In genomic region chr15:69983696-69984265, GRCh38 we compare ENCODE assay signal across 23 cellular contexts.
DNase-seq lines count a peak whose midpoint lies in the region; ATAC-seq and TF ChIP-seq lines count a peak whose summit lies in the region.
"Had no signal": no experiment of that assay in that cellular context is flagged by ENCODE, and none has a peak within 500 bp of the region (broad histone marks: within the 10 kb centered on the region; RNA-seq: fewer than 3 reads in every experiment).

No MANE protein-coding gene starts in this region.

- H3K27me3 ChIP-seq in RWPE2 (ENCODE audit: insufficient read depth, poor library complexity, severe bottlenecking) (peaks cover 5% of the 10 kb centered on the region), thyroid gland (no peaks in the 10 kb centered on the region)
- H3K27me3 ChIP-seq: pancreas, right lobe of liver, upper lobe of left lung had no signal

- H3K27ac ChIP-seq in RWPE2 (ENCODE audit: poor library complexity, severe bottlenecking), result no peak overlapping the region
- H3K27ac ChIP-seq in thyroid gland, result no peak overlapping the region
- H3K27ac ChIP-seq: cardiac muscle cell, left lung, pancreas, right lobe of liver, upper lobe of left lung had no signal

- ATAC-seq in RWPE2 (ENCODE audit: low read depth) (peak; percentile 77), HG03108 (IDR thresholded peaks at IDR 0.05; ENCODE audit: unreplicated experiment) (no peak), GM19035 (IDR thresholded peaks at IDR 0.05; ENCODE audit: unreplicated experiment) (no peak)
- ATAC-seq: activated naive CD8-positive, alpha-beta T cell treated with anti-CD3 and anti-CD28 coated beads, Interleukin-2, amount 50 U/mL, for 24 hours; left lung; natural killer cell treated with Interleukin-12 subunit alpha and Interleukin-12 subunit beta and Interleukin-15 and Interleukin-18, amount 100 ng/mL, for 72 hours; pancreas; right lobe of liver had no signal

- intact Hi-C loops in thyroid gland (cut with DNase I), result no loop called here

- H3K36me3 ChIP-seq in RWPE2 (ENCODE audit: low read depth) (no peaks in the 10 kb centered on the region), thyroid gland (no peaks in the 10 kb centered on the region)
- H3K36me3 ChIP-seq: cardiac muscle cell, left lung, pancreas, right lobe of liver, upper lobe of left lung had no signal

- WGBS in thyroid gland, 2 donors, result 87 to 89% methylated on average over 7 of the region's 7 CpGs

- H3K4me3 ChIP-seq in RWPE2 (ENCODE audit: severe bottlenecking) (no peak overlapping the region), thyroid gland (replicated peaks in 1 of 3) (no peak overlapping the region)
- H3K4me3 ChIP-seq: cardiac muscle cell, left lung, pancreas, right lobe of liver, upper lobe of left lung had no signal

- no peak for TF ChIP-seq POLR2A in thyroid gland (IDR thresholded peaks at IDR 0.05)

- in situ Hi-C loops in Caki2 (cut with HindIII; ENCODE audit: low pct_unique_long_range_greater_than_20kb, low sequenced_read_pairs), result no loop called here

- DNase-seq in Caki2 (ENCODE audit: low read depth) (peak; percentile 58), M059J (ENCODE audit: low read depth) (peak; percentile 64), RWPE2 (ENCODE audit: low spot score) (no peak), iris pigment epithelial cell (ENCODE audit: low read depth) (peak; percentile 22), thyroid gland (no peak), DMS53 (lab: John Stamatoyannopoulos, UW) (no peak)
- DNase-seq: activated B cell treated with CpG ODN at 0.5 μM for 24 hours; activated CD4-positive, alpha-beta T cell treated with anti-CD3 and anti-CD28 coated beads, Interleukin-2, amount 50 U/mL, for 4 hours; activated CD8-positive, alpha-beta memory T cell treated with anti-CD3 and anti-CD28 coated beads, Interleukin-2, amount 50 U/mL, for 4 hours; activated effector memory CD4-positive, alpha-beta T cell treated with Interleukin-2 at 50 U/mL for 16 hours; activated naive CD8-positive, alpha-beta T cell treated with anti-CD3 and anti-CD28 coated beads, Interleukin-2, amount 50 U/mL, for 24 hours; GF-D8; Karpas-422; left lung; NCI-H1105 treated with DMSO at 0.1 percent for 48 hours; NCI-H510A treated with DMSO at 0.1 percent for 48 hours; pancreas; right lobe of liver; upper lobe of left lung had no signal

- H3K4me1 ChIP-seq in RWPE2 (ENCODE audit: insufficient read depth, poor library complexity, severe bottlenecking), result peaks cover 3% of the 10 kb centered on the region
- no peaks in the 10 kb centered on the region for H3K4me1 ChIP-seq in thyroid gland
- H3K4me1 ChIP-seq: left lung, pancreas, right lobe of liver, upper lobe of left lung had no signal

- TF ChIP-seq CTCF in RWPE2 (IDR thresholded peaks at IDR 0.05; ENCODE audit: poor library complexity, severe bottlenecking), result no peak
- no peak for TF ChIP-seq CTCF in thyroid gland (IDR thresholded peaks at IDR 0.05)

- no peaks in the 10 kb centered on the region for H3K9me3 ChIP-seq in RWPE2 (ENCODE audit: severe bottlenecking)
- no peaks in the 10 kb centered on the region for H3K9me3 ChIP-seq in thyroid gland
- H3K9me3 ChIP-seq: left lung, pancreas, right lobe of liver, upper lobe of left lung had no signal

Comparison
In these comparisons a context has a peak if more than half of its experiments do, and no peak if none do; other contexts are left out.
1. DNase-seq: peak in Caki2 (single experiment), M059J (single experiment) and iris pigment epithelial cell (single experiment); none in RWPE2 (single experiment), thyroid gland (0 of 2) and DMS53 (single experiment).